ENCODE assay signal across 21 cellular contexts in the genomic region with DNA sequence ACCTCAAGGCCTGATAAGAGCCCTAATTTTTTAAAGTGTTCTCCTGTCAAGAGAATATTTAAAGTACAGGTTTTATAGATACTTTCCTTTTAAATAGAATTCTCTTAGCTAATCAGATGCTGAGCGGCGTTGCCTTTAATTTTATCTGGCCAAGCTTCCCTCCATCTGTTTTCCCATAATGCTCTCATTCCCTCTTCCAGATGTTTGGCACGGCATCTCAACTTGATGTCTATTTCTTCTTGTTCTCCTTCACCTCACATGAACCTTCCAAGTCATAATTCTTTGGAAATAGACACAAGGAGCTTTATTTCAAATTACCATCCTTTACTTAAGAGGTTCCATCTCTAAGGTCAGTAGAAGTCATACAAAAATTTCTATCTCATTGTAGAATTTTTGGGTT.
DNase-seq lines count a peak whose midpoint lies in the region; ATAC-seq and TF ChIP-seq lines count a peak whose summit lies in the region.
"Had no signal": no experiment of that assay in that cellular context is flagged by ENCODE, and none has a peak within 500 bp of the region (broad histone marks: within the 10 kb centered on the region; RNA-seq: fewer than 3 reads in every experiment).

No MANE protein-coding gene starts in this region.

- TF ChIP-seq CTCF in heart right ventricle (IDR thresholded peaks at IDR 0.05) = no peak
- no peak for TF ChIP-seq CTCF in right atrium auricular region (IDR thresholded peaks at IDR 0.05)
- TF ChIP-seq CTCF in fibroblast of mammary gland (conservative IDR thresholded peaks at IDR 0.05; ENCODE audit: control insufficient read depth, insufficient read depth, low read depth, low read length) = no peak

- H3K27ac ChIP-seq in heart right ventricle (peak overlapping the region in 5 of 10 donors; percentile 5 to 56 (median 35)), right atrium auricular region (no peak overlapping the region)
- H3K27ac ChIP-seq: SJCRH30 had no signal

- H3K4me3 ChIP-seq in heart right ventricle = no peak overlapping the region
- H3K4me3 ChIP-seq in right atrium auricular region = no peak overlapping the region
- H3K4me3 ChIP-seq in fibroblast of mammary gland (ENCODE audit: control insufficient read depth, low read depth, low read length) = no peak overlapping the region
- H3K4me3 ChIP-seq: SJCRH30 had no signal

- intact Hi-C loops in heart right ventricle (cut with DNase I) (no loop called here), left ventricle myocardium superior (cut with micrococcal nuclease) (no loop called here)

- 46 to 48% methylated on average over 3 of the region's 3 CpGs for WGBS in heart right ventricle, 2 donors

- no peaks in the 10 kb centered on the region for H3K36me3 ChIP-seq in heart right ventricle
- H3K36me3 ChIP-seq in right atrium auricular region = no peaks in the 10 kb centered on the region
- H3K36me3 ChIP-seq: SJCRH30 had no signal

- no peaks in the 10 kb centered on the region for H3K9me3 ChIP-seq in heart right ventricle
- no peaks in the 10 kb centered on the region for H3K9me3 ChIP-seq in right atrium auricular region
- H3K9me3 ChIP-seq: SJCRH30 had no signal

- DNase-seq in heart right ventricle = peak in 1 of 2 donors; percentile 56
- DNase-seq in right atrium auricular region (ENCODE audit: low spot score) = no peak
- peak; percentile 73 for DNase-seq in fibroblast of mammary gland (ENCODE audit: low read depth)
- no peak for DNase-seq in left ventricle myocardium superior
- DNase-seq in globus pallidus (ENCODE audit: low spot score) = no peak
- DNase-seq: CD4-positive, CD25-positive, alpha-beta regulatory T cell; COR-L47; GDM1; GOT3; HCEC 1CT; KG1; NCI-H1092; NCI-H1436; NCI-H187 treated with DMSO at 0.1 percent for 48 hours; NCI-H2107; NCI-H226; NCI-H510A treated with DMSO at 0.1 percent for 48 hours; SJCRH30 had no signal

- ATAC-seq in heart right ventricle = peak in 6 of 8 donors; percentile 39 to 88 (median 55)
- ATAC-seq in left ventricle myocardium superior = peak; percentile 82
- no peak for ATAC-seq in HG02852 (IDR thresholded peaks at IDR 0.05; ENCODE audit: unreplicated experiment)
- ATAC-seq in GM19023 (IDR thresholded peaks at IDR 0.05; ENCODE audit: unreplicated experiment) = no peak
- ATAC-seq: Panc1 had no signal

- no peaks in the 10 kb centered on the region for H3K27me3 ChIP-seq in heart right ventricle
- H3K27me3 ChIP-seq in right atrium auricular region = no peaks in the 10 kb centered on the region
- H3K27me3 ChIP-seq: SJCRH30 had no signal

- H3K4me1 ChIP-seq in heart right ventricle = peaks cover 0 to 15% (median 0%) of the 10 kb centered on the region in 9 donors
- H3K4me1 ChIP-seq in right atrium auricular region = peaks cover 0 to 4% of the 10 kb centered on the region in 2 donors
- H3K4me1 ChIP-seq: SJCRH30 had no signal

Comparison
In these comparisons a context has a peak if more than half of its experiments do, and no peak if none do; other contexts are left out.
1. ATAC-seq: peak in heart right ventricle (6 of 8) and left ventricle myocardium superior (single experiment); none in HG02852 (single experiment) and GM19023 (single experiment).